In the genomic region with DNA sequence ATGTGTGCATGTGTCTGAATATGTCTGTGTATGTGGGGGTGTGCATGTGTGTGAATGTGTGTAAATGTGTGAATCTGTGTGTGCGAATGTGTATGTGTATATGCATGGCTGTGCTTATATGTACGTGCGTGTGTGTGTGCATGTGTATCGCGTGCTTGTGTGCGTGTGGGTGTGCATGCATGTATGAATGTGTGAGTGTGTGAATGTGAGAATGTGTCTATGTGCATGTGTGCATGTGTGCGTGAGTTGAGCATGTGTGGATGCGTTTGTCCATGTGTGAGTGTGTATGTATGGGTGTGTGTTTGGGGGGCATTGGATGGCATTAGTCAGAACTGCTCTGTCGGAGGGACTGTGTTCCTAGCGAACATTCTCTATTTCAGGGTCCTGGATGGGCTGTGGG, we compare ENCODE assay signal across 36 cellular contexts. TPM values are rescaled to one million over a fixed set of nuclear protein-coding genes. Genes with fewer than 3 reads are reported as not detected.
"Had no signal": no experiment of that assay in that cellular context is flagged by ENCODE, and none has a peak within 500 bp of the region (broad histone marks: within the 10 kb centered on the region; RNA-seq: fewer than 3 reads in every experiment).

No MANE protein-coding gene starts in this region.

- H3K27me3 ChIP-seq: colonic mucosa, right atrium auricular region, upper lobe of left lung had no signal

- H3K36me3 Mint-ChIP-seq: stimulated activated memory B cell treated with anti-CD40 and anti-IgM and Interleukin-4, amounts not matched to agents 10 μg/mL and 1 μg/mL and 100 μg/mL, for 72 hours had no signal

- ATAC-seq: activated CD8-positive, alpha-beta T cell treated with anti-CD3 and anti-CD28 coated beads for 36 hours; activated T-cell treated with anti-CD3 and anti-CD28 coated beads, Interleukin-2, amount 50 U/mL, for 4 hours; activated T-helper 17 cell treated with anti-CD3 and anti-CD28 coated beads, Interleukin-2, amount 50 U/mL, for 72 hours; gastrocnemius medialis; left cardiac atrium; stimulated activated memory B cell treated with anti-CD40 and anti-IgM and Interleukin-4, amounts not matched to agents 10 μg/mL and 1 μg/mL and 100 μg/mL, for 72 hours; stimulated activated naive CD8-positive, alpha-beta T cell treated with anti-CD3 and anti-CD28 coated beads, Interleukin-15, amount 100 ng/mL, for 72 hours had no signal

- H3K9me3 ChIP-seq: colonic mucosa, gastrocnemius medialis, right atrium auricular region, upper lobe of left lung had no signal

- H3K36me3 ChIP-seq: cardiac muscle cell, colonic mucosa, gastrocnemius medialis, right atrium auricular region, upper lobe of left lung, WERI-Rb-1 had no signal

- H3K27ac Mint-ChIP-seq: activated CD4-positive, alpha-beta T cell treated with anti-CD3 and anti-CD28 coated beads, Interleukin-2, amount 10 ng/mL, durations not matched to agents 24 days and 14 days; activated CD8-positive, alpha-beta T cell treated with anti-CD3 and anti-CD28 coated beads for 36 hours; activated T-helper 17 cell treated with anti-CD3 and anti-CD28 coated beads, Interleukin-2, amount 50 U/mL, for 72 hours; nephron; stimulated activated memory B cell treated with anti-CD40 and anti-IgM and Interleukin-4, amounts not matched to agents 10 μg/mL and 1 μg/mL and 100 μg/mL, for 72 hours; stimulated activated naive CD8-positive, alpha-beta T cell treated with anti-CD3 and anti-CD28 coated beads, Interleukin-15, amount 100 ng/mL, for 72 hours; T-helper 1 cell treated with Interleukin-12 subunit alpha and Interleukin-12 subunit beta and Interleukin-4 antibody, amounts not matched to agents 30 μg/mL and 1 μg/mL, for 36 hours had no signal

- H3K9me3 Mint-ChIP-seq: activated CD4-positive, alpha-beta T cell treated with anti-CD3 and anti-CD28 coated beads, Interleukin-2, amount 10 ng/mL, durations not matched to agents 24 days and 14 days; activated CD8-positive, alpha-beta T cell treated with anti-CD3 and anti-CD28 coated beads for 36 hours; activated naive CD4-positive, alpha-beta T cell treated with anti-CD3 and anti-CD28 coated beads, Interleukin-2, amount 50 U/mL, for 24 hours; activated T-cell treated with anti-CD3 and anti-CD28 coated beads, Interleukin-2, amount 50 U/mL, for 4 hours; activated T-helper 17 cell treated with anti-CD3 and anti-CD28 coated beads, Interleukin-2, amount 50 U/mL, for 72 hours; nephron; stimulated activated memory B cell treated with anti-CD40 and anti-IgM and Interleukin-4, amounts not matched to agents 10 μg/mL and 1 μg/mL and 100 μg/mL, for 72 hours; stimulated activated naive CD8-positive, alpha-beta T cell treated with anti-CD3 and anti-CD28 coated beads, Interleukin-15, amount 100 ng/mL, for 72 hours; T-helper 1 cell treated with Interleukin-12 subunit alpha and Interleukin-12 subunit beta and Interleukin-4 antibody, amounts not matched to agents 30 μg/mL and 1 μg/mL, for 36 hours had no signal

- H3K4me1 ChIP-seq: colonic mucosa, gastrocnemius medialis had no signal

- H3K4me3 Mint-ChIP-seq: activated CD4-positive, alpha-beta T cell treated with anti-CD3 and anti-CD28 coated beads, Interleukin-2, amount 10 ng/mL, durations not matched to agents 24 days and 14 days; activated CD8-positive, alpha-beta T cell treated with anti-CD3 and anti-CD28 coated beads for 36 hours; activated naive CD4-positive, alpha-beta T cell treated with anti-CD3 and anti-CD28 coated beads, Interleukin-2, amount 50 U/mL, for 24 hours; activated T-cell treated with anti-CD3 and anti-CD28 coated beads, Interleukin-2, amount 50 U/mL, for 4 hours; activated T-helper 17 cell treated with anti-CD3 and anti-CD28 coated beads, Interleukin-2, amount 50 U/mL, for 72 hours; nephron; stimulated activated memory B cell treated with anti-CD40 and anti-IgM and Interleukin-4, amounts not matched to agents 10 μg/mL and 1 μg/mL and 100 μg/mL, for 72 hours; stimulated activated naive CD8-positive, alpha-beta T cell treated with anti-CD3 and anti-CD28 coated beads, Interleukin-15, amount 100 ng/mL, for 72 hours; T-helper 1 cell treated with Interleukin-12 subunit alpha and Interleukin-12 subunit beta and Interleukin-4 antibody, amounts not matched to agents 30 μg/mL and 1 μg/mL, for 36 hours had no signal

- H3K4me3 ChIP-seq: cardiac muscle cell, colonic mucosa, gastrocnemius medialis, right atrium auricular region, smooth muscle cell, upper lobe of left lung had no signal

- H3K4me2 ChIP-seq: smooth muscle cell had no signal

- DNase-seq: activated CD4-positive, alpha-beta T cell treated with anti-CD3 and anti-CD28 coated beads, Interleukin-2, amount 10 ng/mL, durations not matched to agents 24 days and 14 days; activated CD4-positive, CD25-positive, alpha-beta regulatory T cell treated with anti-CD3 and anti-CD28 coated beads, Interleukin-2, amount 50 U/mL, for 72 hours; activated CD8-positive, alpha-beta T cell treated with anti-CD3 and anti-CD28 coated beads for 36 hours; activated gamma-delta T cell treated with Interleukin-2 at 50 U/mL for 16 hours; activated T-cell treated with anti-CD3 and anti-CD28 coated beads, Interleukin-2, amount 50 U/mL, for 4 hours; anterior cingulate cortex; cerebellar nuclear complex; colonic mucosa; effector CD8-positive, alpha-beta T cell; gastrocnemius medialis; glutamatergic neuron; islet precursor cell; left cardiac atrium; mammary epithelial cell; nucleus accumbens; stimulated activated CD4-positive, alpha-beta T cell treated with anti-CD3 and anti-CD28 coated beads, Interleukin-1b, Interleukin-23, amount 100 ng/mL, for 48 hours; stimulated activated CD4-positive, alpha-beta T cell treated with anti-CD3 and anti-CD28 coated beads, Interleukin-4, amount 100 ng/mL, for 4 hours; stimulated activated CD8-positive, alpha-beta memory T cell treated with anti-CD3 and anti-CD28 coated beads, Interleukin-4, amount 100 ng/mL, for 48 hours; stimulated activated naive CD8-positive, alpha-beta T cell treated with anti-CD3 and anti-CD28 coated beads, Interleukin-15, amount 100 ng/mL, for 72 hours; substantia nigra; T-helper 9 cell; WERI-Rb-1 had no signal

- H3K4me1 Mint-ChIP-seq: nephron had no signal

- H3K27ac ChIP-seq: cardiac muscle cell, colonic mucosa, gastrocnemius medialis, right atrium auricular region, upper lobe of left lung, WERI-Rb-1 had no signal

RNA-seq across cellular contexts. Expression of gene UMODL1, which starts 52.4 kb away (rescaled TPM):
- total RNA-seq: activated CD4-positive, alpha-beta T cell treated with anti-CD3 and anti-CD28 coated beads, Interleukin-2, amount 10 ng/mL, durations not matched to agents 24 days and 14 days; activated CD8-positive, alpha-beta T cell treated with anti-CD3 and anti-CD28 coated beads for 36 hours; activated T-cell treated with anti-CD3 and anti-CD28 coated beads, Interleukin-2, amount 50 U/mL, for 4 hours; cardiac muscle cell; dermis microvascular lymphatic vessel endothelial cell; epithelial cell of proximal tubule; left cardiac atrium; mucosa of gallbladder; pulmonary artery endothelial cell; right atrium auricular region; smooth muscle cell had no signal
- polyA plus RNA-seq: adipose tissue, cardiac muscle cell, mammary epithelial cell had no signal
